In genomic region chr16:24609740-24610420, GRCh38 we compare ENCODE assay signal across 10 cellular contexts.
DNase-seq lines count a peak whose midpoint lies in the region; ATAC-seq, FAIRE-seq and TF ChIP-seq lines count a peak whose summit lies in the region.
"Had no signal": no experiment of that assay in that cellular context is flagged by ENCODE, and none has a peak within 500 bp of the region (broad histone marks: within the 10 kb centered on the region; RNA-seq: fewer than 3 reads in every experiment).

No MANE protein-coding gene starts in this region.

- no peak for FAIRE-seq in RCC 7860 (lab: Jason Lieb, UNC)
- FAIRE-seq: A204.1, TTC549 had no signal

- no peak overlapping the region for H3K9ac ChIP-seq in colonic mucosa (ENCODE audit: low read depth in 2 of 2, low read length in 2 of 2)

- WGBS in right lobe of liver (ENCODE audit: insufficient coverage, low coverage, low lambda C conversion rate, missing lambda C conversion rate), result 10% methylated on average over 12 of the region's 22 CpGs

- H3K4me3 ChIP-seq in colonic mucosa (no peak overlapping the region), right lobe of liver (no peak overlapping the region)

- intact Hi-C loops in colonic mucosa (cut with DNase I), result no loop called here
- intact Hi-C loops in right lobe of liver (cut with DNase I), result no loop called here

- H3K4me1 ChIP-seq in colonic mucosa (no peaks in the 10 kb centered on the region), right lobe of liver (peaks cover 0 to 5% (median 0%) of the 10 kb centered on the region in 4 donors)

- ATAC-seq in right lobe of liver, result peak in 1 of 4 donors; percentile 17
- ATAC-seq in stimulated activated naive CD8-positive, alpha-beta T cell treated with anti-CD3 and anti-CD28 coated beads, Interleukin-15, Interleukin-2, amounts not matched to agents 100 U/mL and 50 U/mL, for 24 hours, result no peak

- H3K36me3 ChIP-seq in colonic mucosa (no peaks in the 10 kb centered on the region), right lobe of liver (no peaks in the 10 kb centered on the region)

- TF ChIP-seq CTCF in colonic mucosa (IDR thresholded peaks at IDR 0.05) (no peak), right lobe of liver (IDR thresholded peaks at IDR 0.05) (no peak)

- H3K27me3 ChIP-seq in colonic mucosa (peaks cover 6% of the 10 kb centered on the region), right lobe of liver (peaks cover 0 to 3% of the 10 kb centered on the region in 2 donors)

- H3K9me3 ChIP-seq in colonic mucosa, result no peaks in the 10 kb centered on the region
- H3K9me3 ChIP-seq in right lobe of liver, result no peaks in the 10 kb centered on the region

- DNase-seq in NCI-H1694 treated with DMSO at 0.1 percent for 48 hours (lab: John Stamatoyannopoulos, UW) (peak; percentile 25), NCI-H1694 (lab: John Stamatoyannopoulos, UW) (no peak), NCI-H526 (lab: John Stamatoyannopoulos, UW) (peak; percentile 63 to 84), colonic mucosa (peak; percentile 36), right lobe of liver (peak in 2 of 3 donors; percentile 27 to 44), RCC 7860 (ENCODE audit: low spot score) (no peak), NOMO-1 treated with DMSO at 0.1 percent for 48 hours (lab: John Stamatoyannopoulos, UW; ENCODE audit: unreplicated experiment) (no peak)
- peak; percentile 22 for DNase-seq in stimulated activated naive CD8-positive, alpha-beta T cell treated with anti-CD3 and anti-CD28 coated beads, Interleukin-15, Interleukin-2, amounts not matched to agents 100 U/mL and 50 U/mL, for 24 hours

- no peak for TF ChIP-seq POLR2A in right lobe of liver (IDR thresholded peaks at IDR 0.05)

- no peak overlapping the region for H3K27ac ChIP-seq in colonic mucosa
- no peak overlapping the region for H3K27ac ChIP-seq in right lobe of liver

Comparison
In these comparisons a context has a peak if more than half of its experiments do, and no peak if none do; other contexts are left out.
1. DNase-seq: peak in NCI-H1694 treated with DMSO at 0.1 percent for 48 hours (single experiment), NCI-H526 (2 of 2), colonic mucosa (single experiment), right lobe of liver (2 of 3) and stimulated activated naive CD8-positive, alpha-beta T cell treated with anti-CD3 and anti-CD28 coated beads, Interleukin-15, Interleukin-2, amounts not matched to agents 100 U/mL and 50 U/mL, for 24 hours (single experiment); none in NCI-H1694 (single experiment), RCC 7860 (single experiment) and NOMO-1 treated with DMSO at 0.1 percent for 48 hours (single experiment).